ENCODE assay signal across 20 cellular contexts in the genomic region with DNA sequence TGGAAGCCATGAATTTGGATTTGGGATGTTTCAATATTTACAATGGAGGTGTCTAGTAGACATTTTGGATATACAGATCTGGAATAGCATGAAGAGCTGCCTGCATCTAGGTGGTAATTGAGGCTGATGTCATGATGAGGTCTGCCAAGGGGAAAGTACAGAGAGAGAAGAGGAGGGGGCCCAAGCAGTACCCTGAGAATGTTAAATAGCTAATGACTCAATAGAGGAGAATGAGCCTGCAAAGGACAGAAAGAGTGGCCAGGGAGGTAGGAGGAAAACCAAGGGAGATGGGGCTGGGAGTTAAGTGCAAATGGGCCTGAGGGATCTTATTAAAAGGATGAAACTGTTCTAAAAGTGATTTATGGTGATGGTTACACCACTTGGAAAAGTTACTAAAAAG.
DNase-seq lines count a peak whose midpoint lies in the region.
"Had no signal": no experiment of that assay in that cellular context is flagged by ENCODE, and none has a peak within 500 bp of the region (broad histone marks: within the 10 kb centered on the region; RNA-seq: fewer than 3 reads in every experiment).

No MANE protein-coding gene starts in this region.

- DNase-seq in Caki2 (ENCODE audit: low read depth) (peak; percentile 10), NCI-H226 (peak; percentile 5), astrocyte of the hippocampus (ENCODE audit: low read depth, low spot score) (peak; percentile 88), kidney tubule cell (ENCODE audit: low spot score) (peak; percentile 56), ACHN (no peak), KG1 (lab: John Stamatoyannopoulos, UW) (no peak)
- DNase-seq in activated T-helper 2 cell treated with anti-CD3 and anti-CD28 coated beads, Interferon-gamma antibody, Interleukin-2, Interleukin-4, amounts not matched to agents 10 μg/mL and 5 μg/mL and 100 μg/mL, durations not matched to agents 14 hours and 24 hours and 36 hours (ENCODE audit: low spot score) = no peak
- no peak for DNase-seq in effector CD8-positive, alpha-beta T cell (lab: John Stamatoyannopoulos, UW)
- DNase-seq: 8988T; BE2C; C1 segment of cervical spinal cord; CD4-positive, CD25-positive, alpha-beta regulatory T cell; CD8-positive, alpha-beta memory T cell; COR-L47; GF-D8; GOT3; H7; HFFc6; KBM-7 had no signal

- in situ Hi-C loops in Caki2 (cut with HindIII; ENCODE audit: low pct_unique_long_range_greater_than_20kb, low sequenced_read_pairs) (no loop called here), ACHN (cut with HindIII; ENCODE audit: low pct_ligation_motif_present, low pct_unique_long_range_greater_than_20kb, low sequenced_read_pairs) (no loop called here)

- peaks cover 4% of the 10 kb centered on the region for H3K9me3 Mint-ChIP-seq in activated T-helper 2 cell treated with anti-CD3 and anti-CD28 coated beads, Interferon-gamma antibody, Interleukin-2, Interleukin-4, amounts not matched to agents 10 μg/mL and 5 μg/mL and 100 μg/mL, durations not matched to agents 14 hours and 24 hours and 36 hours
- H3K9me3 Mint-ChIP-seq: HFFc6 had no signal

- intact Hi-C loops in activated T-helper 2 cell treated with anti-CD3 and anti-CD28 coated beads, Interferon-gamma antibody, Interleukin-2, Interleukin-4, amounts not matched to agents 10 μg/mL and 5 μg/mL and 100 μg/mL, durations not matched to agents 14 hours and 24 hours and 36 hours (cut with micrococcal nuclease) = no loop called here

- no peaks in the 10 kb centered on the region for H3K27me3 Mint-ChIP-seq in activated T-helper 2 cell treated with anti-CD3 and anti-CD28 coated beads, Interferon-gamma antibody, Interleukin-2, Interleukin-4, amounts not matched to agents 10 μg/mL and 5 μg/mL and 100 μg/mL, durations not matched to agents 14 hours and 24 hours and 36 hours (ENCODE audit: low read depth)
- H3K27me3 Mint-ChIP-seq: CD4-positive, CD25-positive, alpha-beta regulatory T cell had no signal

- no peaks in the 10 kb centered on the region for H3K36me3 Mint-ChIP-seq in activated T-helper 2 cell treated with anti-CD3 and anti-CD28 coated beads, Interferon-gamma antibody, Interleukin-2, Interleukin-4, amounts not matched to agents 10 μg/mL and 5 μg/mL and 100 μg/mL, durations not matched to agents 14 hours and 24 hours and 36 hours (ENCODE audit: low read depth)
- H3K36me3 Mint-ChIP-seq: CD4-positive, CD25-positive, alpha-beta regulatory T cell; IgD-negative memory B cell had no signal

- no peak overlapping the region for H3K27ac Mint-ChIP-seq in activated T-helper 2 cell treated with anti-CD3 and anti-CD28 coated beads, Interferon-gamma antibody, Interleukin-2, Interleukin-4, amounts not matched to agents 10 μg/mL and 5 μg/mL and 100 μg/mL, durations not matched to agents 14 hours and 24 hours and 36 hours
- H3K27ac Mint-ChIP-seq: CD4-positive, CD25-positive, alpha-beta regulatory T cell; CD8-positive, alpha-beta memory T cell; HFFc6; IgD-negative memory B cell had no signal

- no peaks in the 10 kb centered on the region for H3K4me1 Mint-ChIP-seq in activated T-helper 2 cell treated with anti-CD3 and anti-CD28 coated beads, Interferon-gamma antibody, Interleukin-2, Interleukin-4, amounts not matched to agents 10 μg/mL and 5 μg/mL and 100 μg/mL, durations not matched to agents 14 hours and 24 hours and 36 hours (ENCODE audit: low read depth)
- H3K4me1 Mint-ChIP-seq: CD4-positive, CD25-positive, alpha-beta regulatory T cell; CD8-positive, alpha-beta memory T cell; IgD-negative memory B cell had no signal

- H3K4me3 Mint-ChIP-seq in activated T-helper 2 cell treated with anti-CD3 and anti-CD28 coated beads, Interferon-gamma antibody, Interleukin-2, Interleukin-4, amounts not matched to agents 10 μg/mL and 5 μg/mL and 100 μg/mL, durations not matched to agents 14 hours and 24 hours and 36 hours (ENCODE audit: low read depth) = no peak overlapping the region
- H3K4me3 Mint-ChIP-seq: CD4-positive, CD25-positive, alpha-beta regulatory T cell; CD8-positive, alpha-beta memory T cell; HFFc6; IgD-negative memory B cell had no signal

Comparison
In these comparisons a context has a peak if more than half of its experiments do, and no peak if none do; other contexts are left out.
1. DNase-seq: peak in Caki2 (single experiment), NCI-H226 (single experiment), astrocyte of the hippocampus (single experiment) and kidney tubule cell (single experiment); none in activated T-helper 2 cell treated with anti-CD3 and anti-CD28 coated beads, Interferon-gamma antibody, Interleukin-2, Interleukin-4, amounts not matched to agents 10 μg/mL and 5 μg/mL and 100 μg/mL, durations not matched to agents 14 hours and 24 hours and 36 hours (single experiment), ACHN (single experiment), KG1 (single experiment) and effector CD8-positive, alpha-beta T cell (single experiment).